Comparison of ENCODE assay signal across 19 cellular contexts in the genomic region with DNA sequence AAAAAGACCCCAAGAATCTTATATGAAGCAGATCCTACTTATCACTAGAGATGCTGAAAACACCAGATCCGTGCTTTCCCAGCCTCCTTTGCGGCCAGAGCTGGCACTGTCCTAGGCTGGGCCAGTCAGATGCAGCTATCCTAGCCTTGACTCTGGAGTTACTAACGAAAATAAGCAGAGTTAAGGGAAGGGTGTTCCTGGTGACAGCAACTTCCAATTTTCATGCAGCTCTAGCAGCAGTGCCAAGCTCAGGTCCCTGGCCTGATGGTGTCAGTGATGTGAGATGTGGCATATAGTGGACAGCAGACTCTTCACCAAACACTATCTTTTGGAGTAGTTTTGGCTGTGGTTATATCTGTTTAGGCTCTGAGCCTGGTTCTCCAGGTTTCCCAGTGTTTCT. TPM values are rescaled to one million over a fixed set of nuclear protein-coding genes. Genes with fewer than 3 reads are reported as not detected.
DNase-seq lines count a peak whose midpoint lies in the region; ATAC-seq and TF ChIP-seq lines count a peak whose summit lies in the region.
"Had no signal": no experiment of that assay in that cellular context is flagged by ENCODE, and none has a peak within 500 bp of the region (broad histone marks: within the 10 kb centered on the region; RNA-seq: fewer than 3 reads in every experiment).

No MANE protein-coding gene starts in this region.

- H2BK120ac ChIP-seq in H9 (ENCODE audit: low read depth, low read length, poor library complexity, severe bottlenecking) = no peak overlapping the region
- H2BK120ac ChIP-seq in neuronal stem cell (ENCODE audit: low read depth, low read length) = no peak overlapping the region

- H3K56ac ChIP-seq in H9 (ENCODE audit: insufficient read length, low read depth, low read length) = no peak overlapping the region

- H3K9ac ChIP-seq in H9 (ENCODE audit: extremely low read depth, insufficient read length, low read length) (no peak overlapping the region), neuronal stem cell (ENCODE audit: low read depth, low read length, poor library complexity) (no peak overlapping the region)
- H3K9ac ChIP-seq: BLaER1 had no signal

- H3K4me3 Mint-ChIP-seq in H9 = no peak overlapping the region; a peak in 1 of 5 replicates
- H3K4me3 Mint-ChIP-seq: CD14-positive monocyte; CD4-positive, alpha-beta memory T cell; GM23338; HFFc6 had no signal

- H3K23ac ChIP-seq in H9 (ENCODE audit: insufficient read length, low read depth, low read length) (no peak overlapping the region), neuronal stem cell (ENCODE audit: low read depth, low read length, poor library complexity) (no peak overlapping the region)

- no peaks in the 10 kb centered on the region for H3K79me2 ChIP-seq in H9 (ENCODE audit: insufficient read depth, low read length)

- H2AK5ac ChIP-seq in H9 (ENCODE audit: insufficient read length, low read length) (no peak overlapping the region), neuronal stem cell (ENCODE audit: low read depth, low read length) (no peak overlapping the region)

- H3K14ac ChIP-seq in H9 (ENCODE audit: insufficient read depth, low read length) (no peak overlapping the region; the same call in 1 of the 2 replicates), neuronal stem cell (ENCODE audit: low read length) (no peak overlapping the region)

- no peaks in the 10 kb centered on the region for H3K36me3 Mint-ChIP-seq in H9 (ENCODE audit: insufficient read depth in 1 of 3, low read depth in 3 of 3)
- H3K36me3 Mint-ChIP-seq: CD14-positive monocyte; CD4-positive, alpha-beta memory T cell had no signal

- H4K91ac ChIP-seq in H9 (ENCODE audit: insufficient read length, low read depth, low read length) (no peak overlapping the region), neuronal stem cell (ENCODE audit: low read depth, low read length, poor library complexity) (no peak overlapping the region)

- WGBS in H9 (ENCODE audit: extremely low coverage, insufficient read length, low lambda C conversion rate) = no CpG with 5 or more reads among the region's 3 CpGs
- WGBS in neuronal stem cell (ENCODE audit: extremely low coverage in 2 of 2, insufficient read length in 2 of 2, insufficient replicate concordance in 1 of 2), 2 donors = no CpG with 5 or more reads among the region's 3 CpGs

- TF ChIP-seq CTCF in left ventricle myocardium inferior (IDR thresholded peaks at IDR 0.05; ENCODE audit: borderline replicate concordance) (no peak), H9 (conservative IDR thresholded peaks at IDR 0.05) (no peak)

- no peak overlapping the region for H3K4me2 ChIP-seq in H9 (ENCODE audit: insufficient read depth, insufficient read length, low read length)
- H3K4me2 ChIP-seq in neuronal stem cell (ENCODE audit: insufficient read depth, low read length, poor library complexity, severe bottlenecking) = no peak overlapping the region
- H3K4me2 ChIP-seq: A549, BLaER1, GM23338 had no signal

- H4K8ac ChIP-seq in H9 (replicated peaks; ENCODE audit: insufficient read length, low read depth, low read length) (no peak overlapping the region), neuronal stem cell (ENCODE audit: low read depth, low read length) (no peak overlapping the region)

- H3K79me1 ChIP-seq in H9 (ENCODE audit: insufficient read depth, low read depth, low read length, poor library complexity, severe bottlenecking) (no peaks in the 10 kb centered on the region), neuronal stem cell (ENCODE audit: low read depth, low read length) (no peaks in the 10 kb centered on the region)

- no peak overlapping the region for H2BK15ac ChIP-seq in H9 (ENCODE audit: low read depth, low read length)
- no peak overlapping the region for H2BK15ac ChIP-seq in neuronal stem cell (ENCODE audit: low read length)

- no peak overlapping the region for H2BK20ac ChIP-seq in H9 (ENCODE audit: low read depth, low read length, poor library complexity, severe bottlenecking)

- ATAC-seq in Right ventricle myocardium inferior = peak; percentile 71
- peak; percentile 72 to 86 for ATAC-seq in left cardiac atrium
- ATAC-seq in GM18909 (IDR thresholded peaks at IDR 0.05; ENCODE audit: poor library complexity, unreplicated experiment) = no peak
- ATAC-seq: A549, GM23338, HCT116 had no signal

- H3K9me3 Mint-ChIP-seq in H9 = no peaks in the 10 kb centered on the region
- H3K9me3 Mint-ChIP-seq: GM23338, HFFc6 had no signal

- intact Hi-C loops in Right ventricle myocardium inferior (cut with DNase I) = no loop called here
- intact Hi-C loops in left ventricle myocardium inferior (cut with micrococcal nuclease) = no loop called here
- intact Hi-C loops in left cardiac atrium (cut with DNase I) = no loop called here

- H3K27ac ChIP-seq in left ventricle myocardium inferior (replicated peaks) (no peak overlapping the region), H9 (ENCODE audit: insufficient read length, low read depth, low read length) (no peak overlapping the region), neuronal stem cell (replicated peaks; ENCODE audit: low read length) (no peak overlapping the region)
- H3K27ac ChIP-seq: 22Rv1, A549, BLaER1 had no signal

- H3K27ac Mint-ChIP-seq in H9 = no peak overlapping the region
- H3K27ac Mint-ChIP-seq: CD14-positive monocyte, GM23338, HFFc6 had no signal

- H2AFZ ChIP-seq in H9 (ENCODE audit: low read length) = no peak overlapping the region
- peak overlapping the region; percentile 15 for H2AFZ ChIP-seq in neuronal stem cell (ENCODE audit: low read length)
- H2AFZ ChIP-seq: GM23338 had no signal

- peak overlapping the region; percentile 68 for H4K5ac ChIP-seq in H9 (ENCODE audit: insufficient read length, low read depth, low read length)

- no peak for DNase-seq in Right ventricle myocardium inferior (ENCODE audit: missing footprints)
- no peak for DNase-seq in left ventricle myocardium inferior
- DNase-seq in H9 = no peak
- DNase-seq in left cardiac atrium = no peak
- no peak for DNase-seq in neuronal stem cell (ENCODE audit: low spot score)
- DNase-seq in RPMI8226 = no peak
- DNase-seq in AG08395 (ENCODE audit: low spot score) = no peak
- DNase-seq: CD4-positive, alpha-beta memory T cell; DMS153; DMS79; GDM1; HFFc6 had no signal

- H3K4me3 ChIP-seq in left ventricle myocardium inferior (no peak overlapping the region), neuronal stem cell (ENCODE audit: low read length in 2 of 2) (no peak overlapping the region)
- H3K4me3 ChIP-seq: A549, BLaER1, GM23338 had no signal

- H2BK12ac ChIP-seq in H9 (ENCODE audit: insufficient read length, low read depth, low read length) (peak overlapping the region; percentile 20), neuronal stem cell (ENCODE audit: low read length) (no peak overlapping the region)

- H3K4ac ChIP-seq in H9 (ENCODE audit: low read depth, low read length) = no peak overlapping the region
- no peak overlapping the region for H3K4ac ChIP-seq in neuronal stem cell (ENCODE audit: low read length)

- no peak overlapping the region for H3K18ac ChIP-seq in H9 (ENCODE audit: insufficient read length, low read depth, low read length)
- no peak overlapping the region for H3K18ac ChIP-seq in neuronal stem cell (ENCODE audit: low read length)

- peaks cover 2% of the 10 kb centered on the region in 2 experiments for H3K4me1 Mint-ChIP-seq in H9

- H2BK5ac ChIP-seq in H9 (ENCODE audit: insufficient read length, low read length) (no peak overlapping the region), neuronal stem cell (ENCODE audit: low read length) (no peak overlapping the region)

- peaks cover 9% of the 10 kb centered on the region for H3K27me3 Mint-ChIP-seq in H9 (ENCODE audit: low read depth)

- peaks cover 9% of the 10 kb centered on the region for H3K4me1 ChIP-seq in left ventricle myocardium inferior
- no peaks in the 10 kb centered on the region; the same call in 1 of the 2 replicates for H3K4me1 ChIP-seq in H9 (ENCODE audit: insufficient read depth, low read length)
- no peaks in the 10 kb centered on the region for H3K4me1 ChIP-seq in neuronal stem cell (ENCODE audit: control insufficient read depth in 2 of 2, insufficient read depth in 1 of 2, low read depth in 1 of 2, low read length in 2 of 2)
- H3K4me1 ChIP-seq: A549, BLaER1 had no signal

- H3K27me3 ChIP-seq in left ventricle myocardium inferior (ENCODE audit: low read depth) = no peaks in the 10 kb centered on the region
- no peaks in the 10 kb centered on the region; the same call in 1 of the 2 replicates for H3K27me3 ChIP-seq in H9 (ENCODE audit: insufficient read depth, low read length)
- peaks cover 0 to 24% (median 0%) of the 10 kb centered on the region in 3 experiments for H3K27me3 ChIP-seq in neuronal stem cell (ENCODE audit: control insufficient read depth in 3 of 3, insufficient read depth in 3 of 3, low read depth in 1 of 3, low read length in 3 of 3)
- H3K27me3 ChIP-seq: BLaER1 had no signal

- H3K23me2 ChIP-seq in H9 (ENCODE audit: insufficient read length, low read depth, low read length, poor library complexity, severe bottlenecking) = no peaks in the 10 kb centered on the region

- no peaks in the 10 kb centered on the region for H4K20me1 ChIP-seq in H9 (ENCODE audit: control insufficient read depth, insufficient read depth, insufficient read length)
- H4K20me1 ChIP-seq: BLaER1 had no signal

- H3K9me3 ChIP-seq in left ventricle myocardium inferior (replicated peaks) = no peaks in the 10 kb centered on the region
- no peaks in the 10 kb centered on the region for H3K9me3 ChIP-seq in H9 (ENCODE audit: control insufficient read depth, low read depth, low read length)
- H3K9me3 ChIP-seq in neuronal stem cell (replicated peaks in 1 of 2; ENCODE audit: control insufficient read depth in 2 of 2, insufficient read depth in 1 of 2, low read depth in 1 of 2, low read length in 2 of 2) = no peaks in the 10 kb centered on the region
- H3K9me3 ChIP-seq: A549, BLaER1 had no signal

- H3K36me3 ChIP-seq in left ventricle myocardium inferior (no peaks in the 10 kb centered on the region), neuronal stem cell (replicated peaks in 1 of 2; ENCODE audit: control insufficient read depth in 2 of 2, insufficient read depth in 2 of 2, low read length in 2 of 2) (no peaks in the 10 kb centered on the region)
- H3K36me3 ChIP-seq: BLaER1 had no signal

- H3T11ph ChIP-seq in H9 (ENCODE audit: low read length) = no peak overlapping the region

RNA-seq across cellular contexts. Expression of a gene that starts 25.6 kb away (rescaled TPM):
- total RNA-seq in Right ventricle myocardium inferior = 14.8 TPM
- total RNA-seq in left ventricle myocardium inferior = 11.7 TPM
- 28.0 and 31.8 TPM in 2 replicates for total RNA-seq in H9 (2021)
- 10 to 100 TPM; 12.5 to 13.7 TPM for total RNA-seq in left cardiac atrium
- polyA plus RNA-seq in neuronal stem cell (2013, experiment 1 of 2) = 10.1 TPM
- 10.6 TPM for polyA plus RNA-seq in neuronal stem cell (2013, experiment 2 of 2)

RNA-seq across cellular contexts. Expression of a gene that starts 32.3 kb away (rescaled TPM):
- total RNA-seq in Right ventricle myocardium inferior (11.3 TPM), left ventricle myocardium inferior (12.5 TPM), H9 (2021) (15.0 and 16.3 TPM in 2 replicates), left cardiac atrium (10 to 100 TPM in 1 of 2 donors, 1 to 10 TPM in 1; 9.8 to 10.0 TPM)
- 14.0 TPM for polyA plus RNA-seq in neuronal stem cell (2013, experiment 1 of 2)
- 14.1 TPM for polyA plus RNA-seq in neuronal stem cell (2013, experiment 2 of 2)

RNA-seq across cellular contexts. Expression of a gene that starts 53.6 kb away (rescaled TPM):
- total RNA-seq in Right ventricle myocardium inferior (1.9 TPM), left ventricle myocardium inferior (3.3 TPM), H9 (2021) (0.57 and 0.96 TPM in 2 replicates), left cardiac atrium (under 1 TPM in 1 of 2 donors, not detected in 1; 0.68 TPM)
- polyA plus RNA-seq in neuronal stem cell (2013, experiment 1 of 2) = 1.5 TPM
- polyA plus RNA-seq in neuronal stem cell (2013, experiment 2 of 2) = 1.8 TPM
- polyA plus RNA-seq: CD14-positive monocyte had no signal
